ENCODE assay signal across 13 cellular contexts in genomic region chr14:60642790-60643397, GRCh38. TPM values are rescaled to one million over a fixed set of nuclear protein-coding genes. Genes with fewer than 3 reads are reported as not detected.
DNase-seq lines count a peak whose midpoint lies in the region; ATAC-seq, FAIRE-seq and TF ChIP-seq lines count a peak whose summit lies in the region.
"Had no signal": no experiment of that assay in that cellular context is flagged by ENCODE, and none has a peak within 500 bp of the region (broad histone marks: within the 10 kb centered on the region; RNA-seq: fewer than 3 reads in every experiment).

No MANE protein-coding gene starts in this region.

- under 1% methylated on average over 34 of the region's 34 CpGs for WGBS in HUES64
- WGBS in trophoblast cell (ENCODE audit: extremely low coverage, insufficient coverage, insufficient read length), result no CpG with 5 or more reads among the region's 34 CpGs

- H2BK12ac ChIP-seq in trophoblast cell (ENCODE audit: low read length), result no peak overlapping the region

- H4K20me1 ChIP-seq in endothelial cell of umbilical vein (replicated peaks; ENCODE audit: control insufficient read depth, extremely low read depth, insufficient read depth, low read length), result peaks cover 2% of the 10 kb centered on the region

- H3K79me2 ChIP-seq in endothelial cell of umbilical vein (ENCODE audit: control insufficient read depth, insufficient read depth, low read length), result no peaks in the 10 kb centered on the region
- no peaks in the 10 kb centered on the region for H3K79me2 ChIP-seq in trophoblast cell (ENCODE audit: control insufficient read depth, insufficient read depth, low read length, poor library complexity)

- POLR2A ChIA-PET in endothelial cell of umbilical vein (lab: Charles Lee), result no interaction called here

- BruUV-seq in endothelial cell of umbilical vein (replicated peaks; lab: Mats Ljungman, UMichigan), result no TSS peak

- no peak overlapping the region for H3K4ac ChIP-seq in trophoblast cell (ENCODE audit: low read depth, low read length)

- ATAC-seq in HG03097 (IDR thresholded peaks at IDR 0.05; ENCODE audit: low FRiP score, unreplicated experiment) (no peak), GM18498 (IDR thresholded peaks at IDR 0.05; ENCODE audit: unreplicated experiment) (no peak), HG02970 (IDR thresholded peaks at IDR 0.05; ENCODE audit: low FRiP score, unreplicated experiment) (no peak)

- CTCF ChIA-PET in endothelial cell of umbilical vein (lab: Charles Lee), result interaction anchor here (0.7 to 3.9 kb wide), 6 partner anchors 13 to 789 kb away, joined by 3 to 24 read pairs (median 4); no protein-coding TSS in a partner anchor

- H4K91ac ChIP-seq in trophoblast cell (ENCODE audit: low read depth, low read length), result no peak overlapping the region

- H3K79me1 ChIP-seq in trophoblast cell (ENCODE audit: low read length), result no peaks in the 10 kb centered on the region

- H2AK5ac ChIP-seq in trophoblast cell (ENCODE audit: low read length), result no peak overlapping the region

- TF ChIP-seq CTCF in endothelial cell of umbilical vein (IDR thresholded peaks at IDR 0.05; ENCODE audit: extremely low read depth in 1 of 2, insufficient read depth in 1 of 2, low read depth in 1 of 2, low read length in 2 of 2), result no peak

- H2AFZ ChIP-seq in endothelial cell of umbilical vein (ENCODE audit: low read depth, low read length), result peak overlapping the region; percentile 40
- no peak overlapping the region for H2AFZ ChIP-seq in trophoblast cell (ENCODE audit: insufficient read depth, low read length, poor library complexity)

- H3K9me1 ChIP-seq in endothelial cell of umbilical vein (replicated peaks; ENCODE audit: control insufficient read depth, extremely low read depth, insufficient read depth, low read length), result no peaks in the 10 kb centered on the region

- H3K4me3 ChIP-seq in HUES64 (ENCODE audit: low read length), result peak overlapping the region; percentile 21; the same call in 1 of the 2 replicates
- H3K4me3 ChIP-seq in endothelial cell of umbilical vein (replicated peaks in 1 of 3; ENCODE audit: insufficient read depth in 1 of 3, low read depth in 1 of 3, low read length in 3 of 3), result no peak overlapping the region
- no peak overlapping the region for H3K4me3 ChIP-seq in trophoblast cell (ENCODE audit: low read depth, low read length)

- H3K14ac ChIP-seq in trophoblast cell (ENCODE audit: low read length), result no peak overlapping the region

- TF ChIP-seq POLR2A in endothelial cell of umbilical vein (IDR thresholded peaks at IDR 0.05; ENCODE audit: low read depth, low read length), result no peak

- H3K23ac ChIP-seq in trophoblast cell (ENCODE audit: low read length), result no peak overlapping the region

- H3K27ac ChIP-seq in HUES64 (ENCODE audit: low read depth, low read length) (no peak overlapping the region), endothelial cell of umbilical vein (ENCODE audit: insufficient read depth, low read depth, low read length) (no peak overlapping the region), trophoblast cell (ENCODE audit: low read depth, low read length) (no peak overlapping the region)

- dilution Hi-C loops in endothelial cell of umbilical vein (cut with MboI; ENCODE audit: extremely low pct_ligation_motif_present, low sequenced_read_pairs), result loop anchor here (25.0 kb wide), 2 partner anchors 394 to 619 kb away; no protein-coding TSS in a partner anchor

- no peak for DNase-seq in endothelial cell of umbilical vein (ENCODE audit: low read depth, low spot score)
- no peak for DNase-seq in trophoblast cell
- DNase-seq: activated effector memory CD4-positive, alpha-beta T cell treated with anti-CD3 and anti-CD28 coated beads, Interleukin-2, amount 50 U/mL, for 16 hours; COR-L47; NCI-H1436 treated with DMSO at 0.1 percent for 48 hours; nucleus accumbens; stimulated activated CD4-positive, alpha-beta T cell treated with anti-CD3 and anti-CD28 coated beads, Interleukin-1b, Interleukin-23, amount 100 ng/mL, for 48 hours had no signal

- intact Hi-C loops in endothelial cell of umbilical vein (cut with micrococcal nuclease), result no loop called here

- H3K27me3 ChIP-seq in HUES64 (ENCODE audit: insufficient read depth, low read length), result peaks cover 100% of the 10 kb centered on the region
- H3K27me3 ChIP-seq in endothelial cell of umbilical vein (ENCODE audit: control insufficient read depth in 2 of 2, insufficient read depth in 2 of 2, low read length in 2 of 2), result peaks cover 79 to 100% of the 10 kb centered on the region in 2 experiments
- H3K27me3 ChIP-seq in trophoblast cell (ENCODE audit: insufficient read depth, low read length), result peaks cover 66% of the 10 kb centered on the region

- peak overlapping the region; percentile 35; the same call in 1 of the 2 replicates for H3K9ac ChIP-seq in ES-I3 (ENCODE audit: low read depth, low read length)
- no peak overlapping the region for H3K9ac ChIP-seq in HUES64 (ENCODE audit: low read depth, low read length)
- H3K9ac ChIP-seq in endothelial cell of umbilical vein (replicated peaks; ENCODE audit: extremely low read depth, insufficient read depth, low read length), result no peak overlapping the region
- H3K9ac ChIP-seq in trophoblast cell (ENCODE audit: low read length), result no peak overlapping the region

- no peak overlapping the region for H4K12ac ChIP-seq in trophoblast cell (ENCODE audit: low read depth, low read length)

- peak overlapping the region; percentile 12 for H3K4me2 ChIP-seq in endothelial cell of umbilical vein (ENCODE audit: insufficient read depth, low read length)
- H3K4me2 ChIP-seq in trophoblast cell (ENCODE audit: low read length), result peak overlapping the region; percentile 31

- no peak overlapping the region for H2BK120ac ChIP-seq in trophoblast cell (ENCODE audit: insufficient read depth, low read length, poor library complexity)

- H3K9me3 ChIP-seq in ES-I3 (ENCODE audit: control insufficient read depth, insufficient read depth, low read length) (no peaks in the 10 kb centered on the region), HUES64 (ENCODE audit: insufficient read depth, low read depth, low read length) (no peaks in the 10 kb centered on the region), endothelial cell of umbilical vein (replicated peaks; ENCODE audit: control insufficient read depth, insufficient read depth, low read length) (no peaks in the 10 kb centered on the region), trophoblast cell (ENCODE audit: insufficient read depth, low read depth, low read length) (no peaks in the 10 kb centered on the region)

- H4K8ac ChIP-seq in trophoblast cell (ENCODE audit: low read depth, low read length), result no peak overlapping the region

- no peak overlapping the region for H3K18ac ChIP-seq in trophoblast cell (ENCODE audit: low read length)

- H2BK5ac ChIP-seq in trophoblast cell (ENCODE audit: low read depth, low read length, poor library complexity), result no peak overlapping the region

- H3K36me3 ChIP-seq in ES-I3 (ENCODE audit: insufficient read depth, low read length) (no peaks in the 10 kb centered on the region), HUES64 (ENCODE audit: insufficient read depth, low read length) (no peaks in the 10 kb centered on the region), endothelial cell of umbilical vein (ENCODE audit: control insufficient read depth in 2 of 2, extremely low read depth in 1 of 2, insufficient read depth in 2 of 2, low read length in 2 of 2) (no peaks in the 10 kb centered on the region), trophoblast cell (ENCODE audit: control insufficient read depth in 1 of 2, insufficient read depth in 2 of 2, low read length in 2 of 2) (no peaks in the 10 kb centered on the region)

- peaks cover 8% of the 10 kb centered on the region for H3K4me1 ChIP-seq in ES-I3 (ENCODE audit: insufficient read depth, low read length)
- H3K4me1 ChIP-seq in HUES64 (ENCODE audit: insufficient read depth, low read length), result peaks cover 76% of the 10 kb centered on the region
- peaks cover 18% of the 10 kb centered on the region for H3K4me1 ChIP-seq in endothelial cell of umbilical vein (ENCODE audit: control insufficient read depth, extremely low read depth, insufficient read depth, low read length)
- peaks cover 4 to 7% of the 10 kb centered on the region in 2 experiments for H3K4me1 ChIP-seq in trophoblast cell (ENCODE audit: control insufficient read depth in 1 of 2, insufficient read depth in 2 of 2, low read length in 2 of 2)

- no peak for FAIRE-seq in endothelial cell of umbilical vein (lab: Jason Lieb, UNC)
- FAIRE-seq: islet of Langerhans had no signal

TF ChIP-seq in endothelial cell of umbilical vein, 7 proteins besides CTCF, POLR2A, EP300 and RAD21:
- TF ChIP-seq MAX (IDR thresholded peaks at IDR 0.05; ENCODE audit: insufficient read depth, insufficient read length) (no peak), EZH2 (IDR thresholded peaks at IDR 0.05; ENCODE audit: borderline replicate concordance, low read depth, low read length, severe bottlenecking) (peak; percentile 91)

RNA-seq across cellular contexts. Expression of gene SIX1, which starts 6.4 kb away (rescaled TPM):
- 2.0 TPM for polyA plus RNA-seq in HUES64 (2013, experiment 1 of 2)
- polyA plus RNA-seq in HUES64 (2013, experiment 2 of 2), result 2.7 TPM
- total RNA-seq in endothelial cell of umbilical vein, result 0.40 and 0.55 TPM in 2 replicates
- polyA plus RNA-seq in endothelial cell of umbilical vein, result 0.55 and 0.57 TPM in 2 replicates
- polyA plus RNA-seq in endothelial cell of umbilical vein (2011; cell fraction: cytosol; rRNA removed), result 0.59 and 0.61 TPM in 2 replicates
- polyA plus RNA-seq in endothelial cell of umbilical vein (2011; cell fraction: nucleus; rRNA removed), result 0.38 and 0.51 TPM in 2 replicates
- 0.33 and 0.37 TPM in 2 replicates for polyA plus RNA-seq in endothelial cell of umbilical vein (2012)
- 0.64 and 0.80 TPM in 2 replicates for polyA minus RNA-seq in endothelial cell of umbilical vein
- 1.2 TPM for polyA minus RNA-seq in endothelial cell of umbilical vein (2011; cell fraction: cytosol; rRNA and poly(A)+ RNA removed)
- polyA minus RNA-seq in endothelial cell of umbilical vein (2011; cell fraction: nucleus; rRNA and poly(A)+ RNA removed), result 0.24 and 0.58 TPM in 2 replicates
- 0.03 and 0.08 TPM in 2 replicates for polyA plus RNA-seq in trophoblast cell (2013)
